8 cellular contexts compared by ENCODE assay signal in the genomic region with DNA sequence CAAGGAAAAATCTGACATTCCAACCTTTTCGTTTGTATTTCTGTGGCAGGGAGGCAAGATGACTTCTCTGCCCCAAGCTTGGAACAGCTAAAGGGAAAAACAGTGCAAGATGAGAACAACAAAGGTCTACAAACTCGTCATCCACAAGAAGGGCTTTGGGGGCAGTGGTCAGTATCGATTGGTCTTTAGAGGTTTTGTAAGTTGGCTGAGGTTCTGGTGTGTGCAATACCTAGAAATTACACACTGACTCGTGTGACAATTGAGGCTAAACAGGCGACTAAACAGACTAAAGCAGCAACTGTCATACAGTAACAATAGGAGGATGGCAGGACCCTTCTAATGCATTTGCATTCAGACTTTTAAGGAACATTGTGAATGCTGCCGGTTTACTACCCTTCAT. TPM values are rescaled to one million over a fixed set of nuclear protein-coding genes. Genes with fewer than 3 reads are reported as not detected.
DNase-seq lines count a peak whose midpoint lies in the region; ATAC-seq, FAIRE-seq and TF ChIP-seq lines count a peak whose summit lies in the region.

No MANE protein-coding gene starts in this region.

- 23 to 27% methylated on average over 6 of the region's 6 CpGs for WGBS in GM23248 (ENCODE audit: low coverage in 1 of 2, low lambda C conversion rate in 2 of 2, missing lambda C conversion rate in 2 of 2), 2 experiments
- 15 to 47% methylated on average over 6 of the region's 6 CpGs for WGBS in sigmoid colon, 2 donors
- WGBS in upper lobe of left lung, 2 donors = 34 to 38% methylated on average over 6 of the region's 6 CpGs

- peak overlapping the region; percentile 86 for H3K9ac ChIP-seq in GM23248
- H3K9ac ChIP-seq in SU-DHL-6 (ENCODE audit: low read length) = peak overlapping the region; percentile 95

- ATAC-seq in upper lobe of left lung (ENCODE audit: low FRiP score in 2 of 2) (no peak), HG03135 (IDR thresholded peaks at IDR 0.05; ENCODE audit: unreplicated experiment) (no peak)

- H3K36me3 ChIP-seq in GM23248 (ENCODE audit: low read depth) (no peaks in the 10 kb centered on the region), SU-DHL-6 (ENCODE audit: low read length) (no peaks in the 10 kb centered on the region), sigmoid colon (peaks cover 0 to 31% (median 0%) of the 10 kb centered on the region in 4 donors), upper lobe of left lung (peaks cover 0 to 13% (median 4%) of the 10 kb centered on the region in 4 donors)

- no peak for TF ChIP-seq EP300 in sigmoid colon (IDR thresholded peaks at IDR 0.05)
- no peak for TF ChIP-seq EP300 in upper lobe of left lung (IDR thresholded peaks at IDR 0.05)

- TF ChIP-seq CTCF in SU-DHL-6 (IDR thresholded peaks at IDR 0.05; ENCODE audit: insufficient read depth, low read length, poor library complexity, severe bottlenecking) = no peak
- TF ChIP-seq CTCF in fibroblast of mammary gland (conservative IDR thresholded peaks at IDR 0.05; ENCODE audit: control insufficient read depth, insufficient read depth, low read depth, low read length) = no peak
- no peak for TF ChIP-seq CTCF in sigmoid colon (IDR thresholded peaks at IDR 0.05)
- TF ChIP-seq CTCF in upper lobe of left lung (IDR thresholded peaks at IDR 0.05) = no peak

- intact Hi-C loops in sigmoid colon (cut with DNase I) = loop anchor here (10.0 kb wide), 1 partner anchor 190 kb away; a partner anchor contains a TSS

- H3K9me3 ChIP-seq in GM23248 (ENCODE audit: low read depth) (no peaks in the 10 kb centered on the region), SU-DHL-6 (ENCODE audit: insufficient read depth, low read length) (no peaks in the 10 kb centered on the region), sigmoid colon (no peaks in the 10 kb centered on the region), upper lobe of left lung (no peaks in the 10 kb centered on the region)

- H4K20me1 ChIP-seq in GM23248 (ENCODE audit: insufficient read depth) (no peaks in the 10 kb centered on the region), SU-DHL-6 (ENCODE audit: low read depth, low read length) (no peaks in the 10 kb centered on the region)

- H3K9me2 ChIP-seq in GM23248 (ENCODE audit: insufficient read depth) = no peaks in the 10 kb centered on the region
- H3K9me2 ChIP-seq in SU-DHL-6 (replicated peaks; ENCODE audit: insufficient read depth, low read length) = no peaks in the 10 kb centered on the region

- TF ChIP-seq POLR2A in sigmoid colon (IDR thresholded peaks at IDR 0.05) (no peak), upper lobe of left lung (IDR thresholded peaks at IDR 0.05) (no peak)

- peak overlapping the region; percentile 87 for H3K27ac ChIP-seq in GM23248
- peak overlapping the region; percentile 71 for H3K27ac ChIP-seq in SU-DHL-6 (ENCODE audit: low read depth, low read length)
- H3K27ac ChIP-seq in sigmoid colon = peak overlapping the region; percentile 88 to 93 (median 91)
- H3K27ac ChIP-seq in upper lobe of left lung = peak overlapping the region in 2 of 4 donors; percentile 96 to 98

- H3K79me2 ChIP-seq in GM23248 (ENCODE audit: insufficient read depth) (peaks cover 12% of the 10 kb centered on the region), SU-DHL-6 (ENCODE audit: insufficient read depth, low read length) (peaks cover 29% of the 10 kb centered on the region)

- H3F3A ChIP-seq in GM23248 (ENCODE audit: insufficient read depth) (peaks cover 15% of the 10 kb centered on the region), SU-DHL-6 (ENCODE audit: insufficient read depth) (peaks cover 21% of the 10 kb centered on the region)

- H3K4me1 ChIP-seq in GM23248 (ENCODE audit: insufficient read depth) (peaks cover 18% of the 10 kb centered on the region), sigmoid colon (peaks cover 0 to 29% (median 27%) of the 10 kb centered on the region in 4 donors), upper lobe of left lung (peaks cover 24 to 37% (median 32%) of the 10 kb centered on the region in 4 donors)

- no peaks in the 10 kb centered on the region for H3K27me3 ChIP-seq in GM23248 (replicated peaks; ENCODE audit: insufficient read depth)
- H3K27me3 ChIP-seq in SU-DHL-6 (ENCODE audit: low read length) = no peaks in the 10 kb centered on the region
- H3K27me3 ChIP-seq in sigmoid colon = no peaks in the 10 kb centered on the region
- H3K27me3 ChIP-seq in upper lobe of left lung = no peaks in the 10 kb centered on the region

- H3K4me2 ChIP-seq in GM23248 (ENCODE audit: unreplicated experiment) (peak overlapping the region; percentile 84), SU-DHL-6 (ENCODE audit: low read depth, low read length, poor library complexity, severe bottlenecking) (peak overlapping the region; percentile 94)

- no peak for FAIRE-seq in GM19239 (lab: Jason Lieb, UNC)

- H3K4me3 ChIP-seq in GM23248 (peak overlapping the region; percentile 77), SU-DHL-6 (ENCODE audit: insufficient read depth, low read length, poor library complexity, severe bottlenecking) (peak overlapping the region; percentile 98), fibroblast of mammary gland (ENCODE audit: control insufficient read depth, low read depth, low read length) (peak overlapping the region; percentile 73), sigmoid colon (peak overlapping the region in 1 of 4 donors; percentile 71), upper lobe of left lung (peak overlapping the region in 2 of 4 donors; percentile 76 to 86)

- H2AFZ ChIP-seq in GM23248 (peak overlapping the region; percentile 82), SU-DHL-6 (ENCODE audit: low read depth, low read length, severe bottlenecking) (peak overlapping the region; percentile 57)

- in situ Hi-C loops in GM23248 (cut with MboI) = no loop called here

- DNase-seq in GM23248 (no peak), fibroblast of mammary gland (ENCODE audit: low read depth) (peak; percentile 28), sigmoid colon (no peak), SKM-1 treated with dmso at 0.1 percent for 144 hours (lab: John Stamatoyannopoulos, UW; ENCODE audit: unreplicated experiment) (no peak), upper lobe of left lung (no peak), GM19239 (ENCODE audit: insufficient read length, low spot score) (no peak)

RNA-seq across cellular contexts. Expression of a gene that starts 1.0 kb away (rescaled TPM):
- 6.3 and 12.1 TPM in 2 replicates for total RNA-seq in GM23248 (2014; rRNA removed; shearing (Covaris generic))
- polyA plus RNA-seq in GM23248 (2016; fragmentation: Nextera tagmentation; extraction: Ambion mirVana) (5.7 and 7.6 TPM in 2 replicates), sigmoid colon (10 to 100 TPM in 2 of 3 donors, 1 to 10 TPM in 1; 8.4 to 21.3 (median 12.9) TPM)
- total RNA-seq in sigmoid colon (10 to 100 TPM in 3 of 4 donors, 1 to 10 TPM in 1; 9.3 to 20.8 (median 12.0) TPM), upper lobe of left lung (10 to 100 TPM; 10.9 to 31.4 (median 24.4) TPM)

RNA-seq across cellular contexts. Expression of a gene that starts 4.9 kb away (rescaled TPM):
- total RNA-seq in GM23248 (2014; rRNA removed; shearing (Covaris generic)) = 7.6 and 34.1 TPM in 2 replicates
- polyA plus RNA-seq in GM23248 (2016; fragmentation: Nextera tagmentation; extraction: Ambion mirVana) (15.2 and 16.0 TPM in 2 replicates), sigmoid colon (10 to 100 TPM in 2 of 3 donors, 1 to 10 TPM in 1; 6.0 to 18.1 (median 10.2) TPM)
- total RNA-seq in sigmoid colon (10 to 100 TPM; 10.2 to 24.4 (median 14.5) TPM), upper lobe of left lung (10 to 100 TPM; 23.7 to 57.6 (median 40.6) TPM)
